ENCODE assay signal across 7 cellular contexts in genomic region chr19:50512112-50512998, GRCh38. TPM values are rescaled to one million over a fixed set of nuclear protein-coding genes. Genes with fewer than 3 reads are reported as not detected.
A peak's percentile ranks its signal among the peaks of the same experiment; 100 is the strongest.
DNase-seq lines count a peak whose midpoint lies in the region; ATAC-seq, FAIRE-seq and TF ChIP-seq lines count a peak whose summit lies in the region.
"Had no signal": no experiment of that assay in that cellular context is flagged by ENCODE, and none has a peak within 500 bp of the region (broad histone marks: within the 10 kb centered on the region; RNA-seq: fewer than 3 reads in every experiment).

No MANE protein-coding gene starts in this region.

- H3K4me2 ChIP-seq in H9 (ENCODE audit: insufficient read depth, insufficient read length, low read length) = no peak overlapping the region

- H3K4me3 ChIP-seq in brain microvascular endothelial cell (ENCODE audit: low read depth, low read length) = peak overlapping the region; percentile 89

- H2BK15ac ChIP-seq in H9 (ENCODE audit: low read depth, low read length) = no peak overlapping the region

- no peak overlapping the region for H3K14ac ChIP-seq in H9 (ENCODE audit: insufficient read depth, low read length)

- H3K27ac ChIP-seq in H9 (ENCODE audit: insufficient read length, low read depth, low read length) (no peak overlapping the region), brain microvascular endothelial cell (no peak overlapping the region)

- H3K36me3 Mint-ChIP-seq in H9 (ENCODE audit: insufficient read depth in 1 of 3, low read depth in 3 of 3) (no peaks in the 10 kb centered on the region), nephron progenitor cell (ENCODE audit: low read depth) (no peaks in the 10 kb centered on the region)

- H2AK5ac ChIP-seq in H9 (ENCODE audit: insufficient read length, low read length) = no peak overlapping the region

- no peak overlapping the region for H4K91ac ChIP-seq in H9 (ENCODE audit: insufficient read length, low read depth, low read length)

- no peak overlapping the region for H2BK12ac ChIP-seq in H9 (ENCODE audit: insufficient read length, low read depth, low read length)

- TF ChIP-seq CTCF in H9 (conservative IDR thresholded peaks at IDR 0.05) (no peak), brain microvascular endothelial cell (IDR thresholded peaks at IDR 0.05; ENCODE audit: low read depth, low read length, missing control alignments) (no peak), nephron progenitor cell (IDR thresholded peaks at IDR 0.05) (no peak)

- H3K23ac ChIP-seq in H9 (ENCODE audit: insufficient read length, low read depth, low read length) = no peak overlapping the region

- no peak for FAIRE-seq in GM19239 (lab: Jason Lieb, UNC)

- no peak overlapping the region for H2BK20ac ChIP-seq in H9 (ENCODE audit: low read depth, low read length, poor library complexity, severe bottlenecking)

- ATAC-seq in HG03469 (IDR thresholded peaks at IDR 0.05; ENCODE audit: unreplicated experiment) (no peak), HG02884 (IDR thresholded peaks at IDR 0.05; ENCODE audit: unreplicated experiment) (no peak)

- H3K4me1 ChIP-seq in H9 (ENCODE audit: insufficient read depth, low read length) = no peaks in the 10 kb centered on the region

- no peaks in the 10 kb centered on the region for H3K23me2 ChIP-seq in H9 (ENCODE audit: insufficient read length, low read depth, low read length, poor library complexity, severe bottlenecking)

- H2BK120ac ChIP-seq in H9 (ENCODE audit: low read depth, low read length, poor library complexity, severe bottlenecking) = no peak overlapping the region

- no peak overlapping the region for H4K8ac ChIP-seq in H9 (replicated peaks; ENCODE audit: insufficient read length, low read depth, low read length)

- H3K27me3 Mint-ChIP-seq in H9 (ENCODE audit: low read depth) (peaks cover 55% of the 10 kb centered on the region), nephron progenitor cell (ENCODE audit: low read depth, poor library complexity) (peaks cover 6% of the 10 kb centered on the region)

- DNase-seq in H9 (no peak), brain microvascular endothelial cell (no peak), nephron progenitor cell (no peak), GM19239 (ENCODE audit: insufficient read length, low spot score) (no peak)
- DNase-seq: NCI-H1436 had no signal

- no peaks in the 10 kb centered on the region; a peak in 1 of 5 replicates for H3K9me3 Mint-ChIP-seq in H9
- H3K9me3 Mint-ChIP-seq in nephron progenitor cell = no peaks in the 10 kb centered on the region

- in situ Hi-C loops in brain microvascular endothelial cell (cut with HindIII; ENCODE audit: low pct_ligation_motif_present, low sequenced_read_pairs) = no loop called here

- H3K27me3 ChIP-seq in H9 (ENCODE audit: insufficient read depth, low read length) (peaks cover 2% of the 10 kb centered on the region; the same call in 1 of the 2 replicates), brain microvascular endothelial cell (replicated peaks) (no peaks in the 10 kb centered on the region)

- H3K9ac ChIP-seq in H9 (ENCODE audit: extremely low read depth, insufficient read length, low read length) = no peak overlapping the region

- no CpG with 5 or more reads among the region's 36 CpGs for WGBS in H9 (ENCODE audit: extremely low coverage, insufficient read length, low lambda C conversion rate)

- no peak overlapping the region for H4K5ac ChIP-seq in H9 (ENCODE audit: insufficient read length, low read depth, low read length)

- H3K18ac ChIP-seq in H9 (ENCODE audit: insufficient read length, low read depth, low read length) = peak overlapping the region; percentile 9

- H3K4me1 Mint-ChIP-seq in H9 (peaks cover 7 to 27% of the 10 kb centered on the region in 2 experiments), nephron progenitor cell (peaks cover 47% of the 10 kb centered on the region)

- H3K56ac ChIP-seq in H9 (ENCODE audit: insufficient read length, low read depth, low read length) = no peak overlapping the region

- H3K27ac Mint-ChIP-seq in H9 = no peak overlapping the region; a peak in 1 of 7 replicates
- H3K27ac Mint-ChIP-seq in nephron progenitor cell = no peak overlapping the region

- no peak overlapping the region; a peak in 3 of 5 replicates for H3K4me3 Mint-ChIP-seq in H9
- H3K4me3 Mint-ChIP-seq in nephron progenitor cell = peak overlapping the region; percentile 82

- no peak overlapping the region for H2BK5ac ChIP-seq in H9 (ENCODE audit: insufficient read length, low read length)

- H2AFZ ChIP-seq in H9 (ENCODE audit: low read length) = no peak overlapping the region

- H3K4ac ChIP-seq in H9 (ENCODE audit: low read depth, low read length) = no peak overlapping the region

- no peaks in the 10 kb centered on the region for H3K79me1 ChIP-seq in H9 (ENCODE audit: insufficient read depth, low read depth, low read length, poor library complexity, severe bottlenecking)

- H3K9me3 ChIP-seq in H9 (ENCODE audit: control insufficient read depth, low read depth, low read length) = no peaks in the 10 kb centered on the region

- H3K36me3 ChIP-seq in brain microvascular endothelial cell (replicated peaks) = no peaks in the 10 kb centered on the region

- no peaks in the 10 kb centered on the region for H4K20me1 ChIP-seq in H9 (ENCODE audit: control insufficient read depth, insufficient read depth, insufficient read length)

- H3T11ph ChIP-seq in H9 (ENCODE audit: low read length) = no peak overlapping the region

- no peaks in the 10 kb centered on the region for H3K79me2 ChIP-seq in H9 (ENCODE audit: insufficient read depth, low read length)

RNA-seq across cellular contexts. Expression of gene ASPDH, which starts 1.4 kb away (rescaled TPM):
- total RNA-seq in H9 (2021) = not detected in 2 replicates

RNA-seq across cellular contexts. Expression of gene JOSD2, which starts 1.4 kb away (rescaled TPM):
- total RNA-seq in H9 (2021) = 5.0 and 5.4 TPM in 2 replicates

RNA-seq across cellular contexts. Expression of gene GARIN5A, which starts 35.7 kb away (rescaled TPM):
- total RNA-seq in H9 (2021) = 9.5 and 10.5 TPM in 2 replicates

RNA-seq across cellular contexts. Expression of gene EMC10, which starts 36.0 kb away (rescaled TPM):
- total RNA-seq in H9 (2021) = 109 and 110 TPM in 2 replicates

RNA-seq across cellular contexts. Expression of gene LRRC4B, which starts 55.9 kb away (rescaled TPM):
- total RNA-seq in H9 (2021) = 3.7 and 3.8 TPM in 2 replicates
